ENCODE assay signal across 11 cellular contexts in genomic region chr13:26965976-26966375, GRCh38.
A peak's percentile ranks its signal among the peaks of the same experiment; 100 is the strongest.
DNase-seq lines count a peak whose midpoint lies in the region; ATAC-seq and TF ChIP-seq lines count a peak whose summit lies in the region.
"Had no signal": no experiment of that assay in that cellular context is flagged by ENCODE, and none has a peak within 500 bp of the region (broad histone marks: within the 10 kb centered on the region; RNA-seq: fewer than 3 reads in every experiment).

No MANE protein-coding gene starts in this region.

- H3K4me3 ChIP-seq in AG04450 (ENCODE audit: low read depth, low read length) = no peak overlapping the region
- H3K4me3 ChIP-seq in SJCRH30 = no peak overlapping the region
- H3K4me3 ChIP-seq: BLaER1 had no signal

- H3K27me3 ChIP-seq in AG04450 (ENCODE audit: control insufficient read depth, insufficient read depth, low read length) (peaks cover 11% of the 10 kb centered on the region), SJCRH30 (no peaks in the 10 kb centered on the region), foreskin keratinocyte (no peaks in the 10 kb centered on the region)
- H3K27me3 ChIP-seq: BLaER1 had no signal

- H3K36me3 ChIP-seq in SJCRH30 = no peaks in the 10 kb centered on the region
- H3K36me3 ChIP-seq: BLaER1 had no signal

- POLR2A ChIA-PET in AG04450 (lab: Yijun Ruan, JAX) = interaction anchor here (0.6 to 1.2 kb wide), 2 partner anchors 17 to 1750 kb away, joined by 3 read pairs; no protein-coding TSS in a partner anchor

- H3K4me1 ChIP-seq in SJCRH30 (peaks cover 48% of the 10 kb centered on the region), foreskin keratinocyte (no peaks in the 10 kb centered on the region)

- no peak for TF ChIP-seq CTCF in AG04450 (IDR thresholded peaks at IDR 0.05; ENCODE audit: low read depth, low read length)
- TF ChIP-seq CTCF in foreskin keratinocyte (conservative IDR thresholded peaks at IDR 0.05) = no peak

- H3K27ac ChIP-seq in AG04450 (ENCODE audit: low read depth, low read length) (peak overlapping the region; percentile 31), SJCRH30 (no peak overlapping the region), foreskin keratinocyte (no peak overlapping the region)
- H3K27ac ChIP-seq: BLaER1 had no signal

- ATAC-seq in foreskin keratinocyte = no peak
- ATAC-seq in HG02885 (IDR thresholded peaks at IDR 0.05; ENCODE audit: poor library complexity, unreplicated experiment) = no peak
- ATAC-seq: SK-N-SH treated with all-trans-retinoic acid at 6 μM for 48 hours had no signal

- CTCF ChIA-PET in AG04450 (lab: Charles Lee) = interaction anchor here (1.2 to 3.9 kb wide), 5 partner anchors 19 to 396 kb away, joined by 3 to 17 read pairs (median 8); no protein-coding TSS in a partner anchor

- no peaks in the 10 kb centered on the region for H3K9me3 ChIP-seq in AG04450 (ENCODE audit: control insufficient read depth, insufficient read depth, low read length)
- no peaks in the 10 kb centered on the region for H3K9me3 ChIP-seq in SJCRH30 (replicated peaks)
- H3K9me3 ChIP-seq: BLaER1 had no signal

- peak; percentile 92 for DNase-seq in AG04450 (ENCODE audit: low read depth, low spot score)
- DNase-seq in NCI-H1105 (lab: John Stamatoyannopoulos, UW) = peak; percentile 66
- DNase-seq in SJCRH30 = peak; percentile 93 to 96
- DNase-seq in iris pigment epithelial cell (ENCODE audit: low read depth) = peak; percentile 56
- DNase-seq in epidermal melanocyte (ENCODE audit: insufficient read length, low spot score) = no peak
- DNase-seq in globus pallidus (ENCODE audit: low spot score) = no peak
- no peak for DNase-seq in foreskin keratinocyte
- DNase-seq: activated CD4-positive, alpha-beta T cell treated with anti-CD3 and anti-CD28 coated beads, Interleukin-2, amount 50 U/mL, for 4 hours had no signal

Comparison
In these comparisons a context has a peak if more than half of its experiments do, and no peak if none do; other contexts are left out.
1. DNase-seq: peak in AG04450 (single experiment), NCI-H1105 (single experiment), SJCRH30 (2 of 2) and iris pigment epithelial cell (single experiment); none in epidermal melanocyte (single experiment), globus pallidus (single experiment) and foreskin keratinocyte (0 of 2).